In genomic region chr1:151327223-151327902, GRCh38 we compare ENCODE assay signal across 1 cellular context.
TF ChIP-seq lines count a peak whose summit lies in the region.

TSS of gene PI4KB (minus strand) at chr1:151327416. CDS start at chr1:151316481, 10,935 bp downstream.

TF ChIP-seq in HepG2, 621 proteins besides CTCF, POLR2A, EP300 and RAD21 (continued from another document and continues in another):
- TF ChIP-seq NFAT5 (CRISPR knock-in tag; IDR thresholded peaks at IDR 0.05), result no peak
- no peak for TF ChIP-seq PREB (CRISPR knock-in tag; IDR thresholded peaks at IDR 0.05)
- no peak for TF ChIP-seq SIX1 (CRISPR knock-in tag; IDR thresholded peaks at IDR 0.05; ENCODE audit: borderline replicate concordance)
- TF ChIP-seq ZNF329 (CRISPR knock-in tag; IDR thresholded peaks at IDR 0.05; ENCODE audit: low read depth), result no peak
- TF ChIP-seq, protein P1, sequence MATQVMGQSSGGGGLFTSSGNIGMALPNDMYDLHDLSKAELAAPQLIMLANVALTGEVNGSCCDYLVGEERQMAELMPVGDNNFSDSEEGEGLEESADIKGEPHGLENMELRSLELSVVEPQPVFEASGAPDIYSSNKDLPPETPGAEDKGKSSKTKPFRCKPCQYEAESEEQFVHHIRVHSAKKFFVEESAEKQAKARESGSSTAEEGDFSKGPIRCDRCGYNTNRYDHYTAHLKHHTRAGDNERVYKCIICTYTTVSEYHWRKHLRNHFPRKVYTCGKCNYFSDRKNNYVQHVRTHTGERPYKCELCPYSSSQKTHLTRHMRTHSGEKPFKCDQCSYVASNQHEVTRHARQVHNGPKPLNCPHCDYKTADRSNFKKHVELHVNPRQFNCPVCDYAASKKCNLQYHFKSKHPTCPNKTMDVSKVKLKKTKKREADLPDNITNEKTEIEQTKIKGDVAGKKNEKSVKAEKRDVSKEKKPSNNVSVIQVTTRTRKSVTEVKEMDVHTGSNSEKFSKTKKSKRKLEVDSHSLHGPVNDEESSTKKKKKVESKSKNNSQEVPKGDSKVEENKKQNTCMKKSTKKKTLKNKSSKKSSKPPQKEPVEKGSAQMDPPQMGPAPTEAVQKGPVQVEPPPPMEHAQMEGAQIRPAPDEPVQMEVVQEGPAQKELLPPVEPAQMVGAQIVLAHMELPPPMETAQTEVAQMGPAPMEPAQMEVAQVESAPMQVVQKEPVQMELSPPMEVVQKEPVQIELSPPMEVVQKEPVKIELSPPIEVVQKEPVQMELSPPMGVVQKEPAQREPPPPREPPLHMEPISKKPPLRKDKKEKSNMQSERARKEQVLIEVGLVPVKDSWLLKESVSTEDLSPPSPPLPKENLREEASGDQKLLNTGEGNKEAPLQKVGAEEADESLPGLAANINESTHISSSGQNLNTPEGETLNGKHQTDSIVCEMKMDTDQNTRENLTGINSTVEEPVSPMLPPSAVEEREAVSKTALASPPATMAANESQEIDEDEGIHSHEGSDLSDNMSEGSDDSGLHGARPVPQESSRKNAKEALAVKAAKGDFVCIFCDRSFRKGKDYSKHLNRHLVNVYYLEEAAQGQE (IDR thresholded peaks at IDR 0.05; ENCODE audit: borderline replicate concordance in 1 of 2, low read depth in 1 of 2, low read length in 2 of 2), result 0 out of 4 replicates have a peak, but pooled peaks of 1 of the 2 experiments have one; percentile 5
- TF ChIP-seq ERF (CRISPR knock-in tag; IDR thresholded peaks at IDR 0.05), result no peak
- TF ChIP-seq PAX8 (CRISPR knock-in tag; IDR thresholded peaks at IDR 0.05; ENCODE audit: borderline replicate concordance), result 0 out of 2 replicates have a peak, but pooled peaks have one; percentile 7
- peak; percentile 69 for TF ChIP-seq ZFX (CRISPR knock-in tag; IDR thresholded peaks at IDR 0.05; ENCODE audit: low read depth)
- peak; percentile 46 for TF ChIP-seq ZNF687 (CRISPR knock-in tag; IDR thresholded peaks at IDR 0.05)
- TF ChIP-seq ZNF224 (CRISPR knock-in tag; IDR thresholded peaks at IDR 0.05), result 0 out of 2 replicates have a peak, but pooled peaks have one; percentile 57
- peak; percentile 63 for TF ChIP-seq ZNF740 (CRISPR knock-in tag; IDR thresholded peaks at IDR 0.05)
- TF ChIP-seq NRL (CRISPR knock-in tag; IDR thresholded peaks at IDR 0.05; ENCODE audit: borderline replicate concordance), result no peak
- no peak for TF ChIP-seq ZNF367 (CRISPR knock-in tag; IDR thresholded peaks at IDR 0.05; ENCODE audit: borderline replicate concordance)
- TF ChIP-seq, protein P2, sequence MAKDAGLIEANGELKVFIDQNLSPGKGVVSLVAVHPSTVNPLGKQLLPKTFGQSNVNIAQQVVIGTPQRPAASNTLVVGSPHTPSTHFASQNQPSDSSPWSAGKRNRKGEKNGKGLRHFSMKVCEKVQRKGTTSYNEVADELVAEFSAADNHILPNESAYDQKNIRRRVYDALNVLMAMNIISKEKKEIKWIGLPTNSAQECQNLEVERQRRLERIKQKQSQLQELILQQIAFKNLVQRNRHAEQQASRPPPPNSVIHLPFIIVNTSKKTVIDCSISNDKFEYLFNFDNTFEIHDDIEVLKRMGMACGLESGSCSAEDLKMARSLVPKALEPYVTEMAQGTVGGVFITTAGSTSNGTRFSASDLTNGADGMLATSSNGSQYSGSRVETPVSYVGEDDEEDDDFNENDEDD (CRISPR knock-in tag; IDR thresholded peaks at IDR 0.05; ENCODE audit: borderline replicate concordance), result no peak; the same call in 1 of the 2 replicates
- TF ChIP-seq AGO2 (optimal IDR thresholded peaks at IDR 0.05; ENCODE audit: low read depth, low read length), result peak; percentile 24
- TF ChIP-seq, protein P3, sequence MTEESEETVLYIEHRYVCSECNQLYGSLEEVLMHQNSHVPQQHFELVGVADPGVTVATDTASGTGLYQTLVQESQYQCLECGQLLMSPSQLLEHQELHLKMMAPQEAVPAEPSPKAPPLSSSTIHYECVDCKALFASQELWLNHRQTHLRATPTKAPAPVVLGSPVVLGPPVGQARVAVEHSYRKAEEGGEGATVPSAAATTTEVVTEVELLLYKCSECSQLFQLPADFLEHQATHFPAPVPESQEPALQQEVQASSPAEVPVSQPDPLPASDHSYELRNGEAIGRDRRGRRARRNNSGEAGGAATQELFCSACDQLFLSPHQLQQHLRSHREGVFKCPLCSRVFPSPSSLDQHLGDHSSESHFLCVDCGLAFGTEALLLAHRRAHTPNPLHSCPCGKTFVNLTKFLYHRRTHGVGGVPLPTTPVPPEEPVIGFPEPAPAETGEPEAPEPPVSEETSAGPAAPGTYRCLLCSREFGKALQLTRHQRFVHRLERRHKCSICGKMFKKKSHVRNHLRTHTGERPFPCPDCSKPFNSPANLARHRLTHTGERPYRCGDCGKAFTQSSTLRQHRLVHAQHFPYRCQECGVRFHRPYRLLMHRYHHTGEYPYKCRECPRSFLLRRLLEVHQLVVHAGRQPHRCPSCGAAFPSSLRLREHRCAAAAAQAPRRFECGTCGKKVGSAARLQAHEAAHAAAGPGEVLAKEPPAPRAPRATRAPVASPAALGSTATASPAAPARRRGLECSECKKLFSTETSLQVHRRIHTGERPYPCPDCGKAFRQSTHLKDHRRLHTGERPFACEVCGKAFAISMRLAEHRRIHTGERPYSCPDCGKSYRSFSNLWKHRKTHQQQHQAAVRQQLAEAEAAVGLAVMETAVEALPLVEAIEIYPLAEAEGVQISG (CRISPR knock-in tag; IDR thresholded peaks at IDR 0.05), result no peak
- no peak for TF ChIP-seq ZNF280B (CRISPR knock-in tag; IDR thresholded peaks at IDR 0.05; ENCODE audit: borderline replicate concordance)
- TF ChIP-seq HOXA5 (CRISPR knock-in tag; IDR thresholded peaks at IDR 0.05), result no peak
- TF ChIP-seq ZNF121 (CRISPR knock-in tag; IDR thresholded peaks at IDR 0.05), result no peak
- no peak for TF ChIP-seq ZNF773 (CRISPR knock-in tag; IDR thresholded peaks at IDR 0.05; ENCODE audit: borderline replicate concordance)
- TF ChIP-seq, protein P4, sequence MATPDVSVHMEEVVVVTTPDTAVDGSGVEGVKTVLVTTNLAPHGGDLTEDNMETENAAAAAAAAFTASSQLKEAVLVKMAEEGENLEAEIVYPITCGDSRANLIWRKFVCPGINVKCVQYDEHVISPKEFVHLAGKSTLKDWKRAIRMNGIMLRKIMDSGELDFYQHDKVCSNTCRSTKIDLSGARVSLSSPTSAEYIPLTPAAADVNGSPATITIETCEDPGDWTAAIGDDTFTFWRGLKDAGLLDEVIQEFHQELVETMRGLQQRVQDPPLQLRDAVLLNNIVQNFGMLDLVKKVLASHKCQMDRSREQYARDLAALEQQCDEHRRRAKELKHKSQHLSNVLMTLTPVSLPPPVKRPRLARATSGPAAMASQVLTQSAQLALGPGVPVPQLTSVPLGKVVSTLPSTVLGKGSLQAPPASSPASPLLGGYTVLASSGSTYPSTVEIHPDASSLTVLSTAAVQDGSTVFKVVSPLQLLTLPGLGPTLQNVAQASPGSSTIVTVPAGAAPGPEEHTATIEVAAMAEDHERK (CRISPR knock-in tag; IDR thresholded peaks at IDR 0.05; ENCODE audit: low read depth), result no peak
- TF ChIP-seq XBP1 (CRISPR knock-in tag; IDR thresholded peaks at IDR 0.05), result no peak
- TF ChIP-seq ZNF775 (CRISPR knock-in tag; IDR thresholded peaks at IDR 0.05; ENCODE audit: borderline replicate concordance), result 0 out of 2 replicates have a peak, but pooled peaks have one; percentile 24
- TF ChIP-seq, protein P5, sequence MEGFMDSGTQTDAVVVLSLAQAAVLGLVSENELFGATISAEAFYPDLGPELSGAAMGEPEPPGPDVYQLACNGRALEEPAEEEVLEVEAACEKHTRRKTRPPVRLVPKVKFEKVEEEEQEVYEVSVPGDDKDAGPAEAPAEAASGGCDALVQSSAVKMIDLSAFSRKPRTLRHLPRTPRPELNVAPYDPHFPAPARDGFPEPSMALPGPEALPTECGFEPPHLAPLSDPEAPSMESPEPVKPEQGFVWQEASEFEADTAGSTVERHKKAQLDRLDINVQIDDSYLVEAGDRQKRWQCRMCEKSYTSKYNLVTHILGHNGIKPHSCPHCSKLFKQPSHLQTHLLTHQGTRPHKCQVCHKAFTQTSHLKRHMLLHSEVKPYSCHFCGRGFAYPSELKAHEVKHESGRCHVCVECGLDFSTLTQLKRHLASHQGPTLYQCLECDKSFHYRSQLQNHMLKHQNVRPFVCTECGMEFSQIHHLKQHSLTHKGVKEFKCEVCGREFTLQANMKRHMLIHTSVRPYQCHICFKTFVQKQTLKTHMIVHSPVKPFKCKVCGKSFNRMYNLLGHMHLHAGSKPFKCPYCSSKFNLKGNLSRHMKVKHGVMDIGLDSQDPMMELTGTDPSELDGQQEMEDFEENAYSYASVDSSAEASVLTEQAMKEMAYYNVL (CRISPR knock-in tag; IDR thresholded peaks at IDR 0.05; ENCODE audit: borderline replicate concordance), result no peak
- TF ChIP-seq ZNF292 (CRISPR knock-in tag; IDR thresholded peaks at IDR 0.05; ENCODE audit: borderline replicate concordance, low read depth), result no peak
- no peak for TF ChIP-seq TARDBP (CRISPR knock-in tag; IDR thresholded peaks at IDR 0.05)
- peak; percentile 48; the same call in 1 of the 2 replicates for TF ChIP-seq DMAP1 (CRISPR knock-in tag; IDR thresholded peaks at IDR 0.05)
